ENCODE assay signal across 1 cellular context in genomic region chr1:46724991-46725735, GRCh38.
TF ChIP-seq lines count a peak whose summit lies in the region.

No MANE protein-coding gene starts in this region.

TF ChIP-seq in endothelial cell of umbilical vein, 7 proteins besides CTCF, POLR2A, EP300 and RAD21:
- no peak for TF ChIP-seq GATA2 (IDR thresholded peaks at IDR 0.05; ENCODE audit: insufficient read depth, insufficient read length, low read depth, low read length)
